Comparison of ENCODE assay signal across 8 cellular contexts in the genomic region with DNA sequence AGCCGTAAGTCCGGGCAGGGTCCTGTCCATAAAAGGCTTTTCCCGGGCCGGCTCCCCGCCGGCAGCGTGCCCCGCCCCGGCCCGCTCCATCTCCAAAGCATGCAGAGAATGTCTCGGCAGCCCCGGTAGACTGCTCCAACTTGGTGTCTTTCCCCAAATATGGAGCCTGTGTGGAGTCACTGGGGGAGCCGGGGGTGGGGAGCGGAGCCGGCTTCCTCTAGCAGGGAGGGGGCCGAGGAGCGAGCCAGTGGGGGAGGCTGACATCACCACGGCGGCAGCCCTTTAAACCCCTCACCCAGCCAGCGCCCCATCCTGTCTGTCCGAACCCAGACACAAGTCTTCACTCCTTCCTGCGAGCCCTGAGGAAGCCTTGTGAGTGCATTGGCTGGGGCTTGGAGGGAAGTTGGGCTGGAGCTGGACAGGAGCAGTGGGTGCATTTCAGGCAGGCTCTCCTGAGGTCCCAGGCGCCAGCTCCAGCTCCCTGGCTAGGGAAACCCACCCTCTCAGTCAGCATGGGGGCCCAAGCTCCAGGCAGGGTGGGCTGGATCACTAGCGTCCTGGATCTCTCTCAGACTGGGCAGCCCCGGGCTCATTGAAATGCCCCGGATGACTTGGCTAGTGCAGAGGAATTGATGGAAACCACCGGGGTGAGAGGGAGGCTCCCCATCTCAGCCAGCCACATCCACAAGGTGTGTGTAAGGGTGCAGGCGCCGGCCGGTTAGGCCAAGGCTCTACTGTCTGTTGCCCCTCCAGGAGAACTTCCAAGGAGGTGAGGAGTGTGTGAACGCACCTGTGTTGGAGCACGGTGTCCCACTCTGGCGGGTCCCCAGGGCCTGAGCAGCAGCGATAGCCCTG. TPM values are rescaled to one million over a fixed set of nuclear protein-coding genes. Genes with fewer than 3 reads are reported as not detected.
DNase-seq lines count a peak whose midpoint lies in the region; ATAC-seq and TF ChIP-seq lines count a peak whose summit lies in the region.

A gene (plus strand): TSS at position 310 of the 855 bp plus-strand sequence. CDS start 3,644 bp downstream, outside the sequence.

- H3K9me3 ChIP-seq in HUES48 (ENCODE audit: control insufficient read depth, insufficient read depth, low read length) (no peaks in the 10 kb centered on the region), thoracic aorta (no peaks in the 10 kb centered on the region)

- DNase-seq in dorsolateral prefrontal cortex, result no peak
- peak in 1 of 2 donors; percentile 93 for DNase-seq in lower leg skin (ENCODE audit: low spot score in 2 of 2)
- peak; percentile 85 for DNase-seq in thoracic aorta (ENCODE audit: low spot score)
- no peak for DNase-seq in activated T-cell treated with anti-CD3 and anti-CD28 coated beads, Interleukin-2, amount 50 U/mL, for 48 hours
- no peak for DNase-seq in DMS153 treated with DMSO at 0.1 percent for 48 hours (lab: John Stamatoyannopoulos, UW; ENCODE audit: unreplicated experiment)
- no peak for DNase-seq in superior temporal gyrus (ENCODE audit: extremely low spot score)

- 19 to 47% methylated on average over 15 to 29 of the region's 34 CpGs for WGBS in lower leg skin, 2 donors

- H3K36me3 ChIP-seq in HUES48 (ENCODE audit: control insufficient read depth, insufficient read depth, low read length), result peaks cover 25% of the 10 kb centered on the region
- H3K36me3 ChIP-seq in thoracic aorta, result peaks cover 37% of the 10 kb centered on the region

- peak; percentile 85 for ATAC-seq in thoracic aorta (ENCODE audit: insufficient number of reproducible peaks, low FRiP score, low read depth)
- no peak for ATAC-seq in HG03571 (IDR thresholded peaks at IDR 0.05; ENCODE audit: unreplicated experiment)

- H3K9ac ChIP-seq in HUES48 (ENCODE audit: low read depth, low read length), result peak within 1 kb of the TSS; percentile 90

- peaks cover 34% of the 10 kb centered on the region for H3K4me1 ChIP-seq in HUES48 (ENCODE audit: control insufficient read depth, insufficient read depth, low read length)
- H3K4me1 ChIP-seq in thoracic aorta (ENCODE audit: control insufficient read depth in 1 of 2, low read depth in 2 of 2), result peaks cover 0 to 30% of the 10 kb centered on the region in 2 donors

- H3K27ac ChIP-seq in HUES48 (ENCODE audit: low read depth, low read length) (peak within 1 kb of the TSS; percentile 95), dorsolateral prefrontal cortex (peak within 1 kb of the TSS in 32 of 59 donors; percentile 10 to 85 (median 56)), thoracic aorta (peak within 1 kb of the TSS; percentile 99)

- H3K27me3 ChIP-seq in HUES48 (ENCODE audit: control insufficient read depth, insufficient read depth, low read length) (no peaks in the 10 kb centered on the region), dorsolateral prefrontal cortex (no peaks in the 10 kb centered on the region), thoracic aorta (replicated peaks; ENCODE audit: insufficient read depth) (no peaks in the 10 kb centered on the region)

- H3K4me3 ChIP-seq in HUES48 (ENCODE audit: low read depth, low read length) (peak within 1 kb of the TSS; percentile 74), dorsolateral prefrontal cortex (peak within 1 kb of the TSS in 35 of 59 donors; percentile 1 to 57 (median 32)), lower leg skin (ENCODE audit: low read depth, poor library complexity, severe bottlenecking) (no peak within 1 kb of the TSS), thoracic aorta (peak within 1 kb of the TSS; percentile 81)

- TF ChIP-seq CTCF in dorsolateral prefrontal cortex (IDR thresholded peaks at IDR 0.05 in 54 of 56, conservative IDR thresholded peaks at IDR 0.05 in 2 of 56; ENCODE audit: low read depth in 1 of 56, partially characterized antibody in 56 of 56) (no peak), lower leg skin (IDR thresholded peaks at IDR 0.05) (no peak), thoracic aorta (IDR thresholded peaks at IDR 0.05) (no peak)

- intact Hi-C loops in dorsolateral prefrontal cortex (cut with DNase I), result no loop called here
- intact Hi-C loops in lower leg skin (cut with DNase I; ENCODE audit: low total_unique reads), result no loop called here

- TF ChIP-seq POLR2A in lower leg skin (IDR thresholded peaks at IDR 0.05), result no peak

RNA-seq across cellular contexts. Expression of the gene that starts here (rescaled TPM):
- total RNA-seq in dorsolateral prefrontal cortex (1,000 to 10,000 TPM in 1 of 120 experiments, 100 to 1,000 TPM in 34, 10 to 100 TPM in 85; 19.4 to 1,046 (median 66.3) TPM), lower leg skin (100 to 1,000 TPM; 122 to 450 (median 233) TPM), thoracic aorta (over 10,000 TPM in 1 of 2 donors, 1,000 to 10,000 TPM in 1; 6,975 to 13,974 TPM)

Comparison
In these comparisons a context has a peak if more than half of its experiments do, and no peak if none do; other contexts are left out.
1. RNA of the gene that starts here (total RNA-seq): 6,975 to 13,974 TPM in thoracic aorta; 122 to 450 TPM in lower leg skin and 19.4 to 1,046 TPM in dorsolateral prefrontal cortex; every median in the first group is over 4 times any median in the second.
2. Peak in every context shown above with its lines, with median percentiles within 50 percentile points of each other: H3K27ac ChIP-seq.